In the genomic region with DNA sequence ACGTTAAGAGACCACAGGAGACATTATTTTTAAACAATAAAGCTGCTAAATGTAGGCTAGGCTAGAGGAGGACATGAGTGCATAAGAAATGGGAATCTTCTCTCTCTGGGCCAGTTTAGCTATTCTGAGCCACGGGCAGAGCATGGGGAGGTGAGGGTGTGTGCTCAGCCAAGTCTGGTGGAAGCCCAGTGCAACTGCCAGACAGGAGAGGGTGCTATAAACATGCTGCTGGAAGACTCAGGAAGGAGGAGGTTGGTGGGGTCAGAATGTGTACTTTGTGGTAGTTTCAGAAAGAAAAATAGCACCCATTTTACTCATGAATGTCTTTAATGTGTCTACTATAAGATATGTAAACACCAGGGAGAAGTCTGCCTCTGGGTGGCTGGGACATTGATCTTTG, we compare ENCODE assay signal across 1 cellular context.
TF ChIP-seq lines count a peak whose summit lies in the region.

No MANE protein-coding gene starts in this region.

TF ChIP-seq in HCT116, 20 proteins besides CTCF, POLR2A, EP300 and RAD21 (continued from another document):
- TF ChIP-seq, protein P1, sequence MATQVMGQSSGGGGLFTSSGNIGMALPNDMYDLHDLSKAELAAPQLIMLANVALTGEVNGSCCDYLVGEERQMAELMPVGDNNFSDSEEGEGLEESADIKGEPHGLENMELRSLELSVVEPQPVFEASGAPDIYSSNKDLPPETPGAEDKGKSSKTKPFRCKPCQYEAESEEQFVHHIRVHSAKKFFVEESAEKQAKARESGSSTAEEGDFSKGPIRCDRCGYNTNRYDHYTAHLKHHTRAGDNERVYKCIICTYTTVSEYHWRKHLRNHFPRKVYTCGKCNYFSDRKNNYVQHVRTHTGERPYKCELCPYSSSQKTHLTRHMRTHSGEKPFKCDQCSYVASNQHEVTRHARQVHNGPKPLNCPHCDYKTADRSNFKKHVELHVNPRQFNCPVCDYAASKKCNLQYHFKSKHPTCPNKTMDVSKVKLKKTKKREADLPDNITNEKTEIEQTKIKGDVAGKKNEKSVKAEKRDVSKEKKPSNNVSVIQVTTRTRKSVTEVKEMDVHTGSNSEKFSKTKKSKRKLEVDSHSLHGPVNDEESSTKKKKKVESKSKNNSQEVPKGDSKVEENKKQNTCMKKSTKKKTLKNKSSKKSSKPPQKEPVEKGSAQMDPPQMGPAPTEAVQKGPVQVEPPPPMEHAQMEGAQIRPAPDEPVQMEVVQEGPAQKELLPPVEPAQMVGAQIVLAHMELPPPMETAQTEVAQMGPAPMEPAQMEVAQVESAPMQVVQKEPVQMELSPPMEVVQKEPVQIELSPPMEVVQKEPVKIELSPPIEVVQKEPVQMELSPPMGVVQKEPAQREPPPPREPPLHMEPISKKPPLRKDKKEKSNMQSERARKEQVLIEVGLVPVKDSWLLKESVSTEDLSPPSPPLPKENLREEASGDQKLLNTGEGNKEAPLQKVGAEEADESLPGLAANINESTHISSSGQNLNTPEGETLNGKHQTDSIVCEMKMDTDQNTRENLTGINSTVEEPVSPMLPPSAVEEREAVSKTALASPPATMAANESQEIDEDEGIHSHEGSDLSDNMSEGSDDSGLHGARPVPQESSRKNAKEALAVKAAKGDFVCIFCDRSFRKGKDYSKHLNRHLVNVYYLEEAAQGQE (IDR thresholded peaks at IDR 0.05; ENCODE audit: low read depth): no peak
- TF ChIP-seq TCF7L2 (IDR thresholded peaks at IDR 0.05; ENCODE audit: borderline replicate concordance, extremely low read depth, insufficient read depth, insufficient read length) (no peak), SIN3A (IDR thresholded peaks at IDR 0.05; ENCODE audit: low read depth) (no peak), ZNF274 (IDR thresholded peaks at IDR 0.05; ENCODE audit: low read depth, low read length) (no peak)
